8 cellular contexts compared by ENCODE assay signal in the genomic region with DNA sequence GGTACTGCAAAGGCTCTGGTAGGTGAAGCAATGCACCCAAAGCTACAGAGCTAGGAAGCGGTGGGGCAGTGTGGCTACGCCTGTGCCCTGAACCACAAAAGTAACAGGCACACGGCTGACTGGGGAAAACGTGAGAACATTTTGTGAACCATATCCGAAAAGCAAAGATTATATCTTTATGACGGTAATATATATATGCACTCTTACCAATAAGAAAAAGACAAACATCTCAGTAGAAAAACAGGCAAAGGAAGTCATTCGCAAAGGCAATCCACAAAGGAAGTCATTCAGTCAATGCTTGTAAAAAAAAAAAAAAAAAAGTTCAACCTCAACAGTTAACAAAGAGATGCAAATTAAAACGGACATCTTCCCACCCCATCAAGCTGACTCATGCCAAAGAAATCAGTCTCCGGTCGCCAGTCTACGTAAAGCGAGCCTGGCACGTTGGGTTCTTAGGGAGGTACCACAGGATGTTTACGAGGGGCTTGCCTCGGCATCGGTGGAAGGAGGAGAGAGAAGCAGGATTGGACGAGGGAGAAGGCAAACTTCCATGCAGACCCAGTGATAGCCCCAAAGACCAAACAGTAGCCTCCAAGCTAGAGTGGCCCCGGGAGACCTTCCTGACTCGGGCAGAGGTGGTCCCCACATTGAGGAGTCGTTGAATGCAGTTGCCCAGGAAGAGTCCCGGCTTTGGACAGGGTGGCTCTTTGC. TPM values are rescaled to one million over a fixed set of nuclear protein-coding genes. Genes with fewer than 3 reads are reported as not detected.
DNase-seq lines count a peak whose midpoint lies in the region; TF ChIP-seq lines count a peak whose summit lies in the region.

No MANE protein-coding gene starts in this region.

- H3K27ac Mint-ChIP-seq in Calu3 (ENCODE audit: unreplicated experiment): peak overlapping the region; percentile 77
- H3K27ac Mint-ChIP-seq in activated CD4-positive, alpha-beta memory T cell treated with anti-CD3 and anti-CD28 coated beads, Interleukin-2, amount 10 ng/mL, durations not matched to agents 7 days and 5 days: peak overlapping the region; percentile 100

- no peak for TF ChIP-seq EP300 in esophagus muscularis mucosa (IDR thresholded peaks at IDR 0.05)

- H3K27me3 ChIP-seq in esophagus muscularis mucosa (no peaks in the 10 kb centered on the region), skeletal muscle satellite cell (ENCODE audit: control insufficient read depth, insufficient read depth, low read length) (peaks cover 17% of the 10 kb centered on the region), SJCRH30 (peaks cover 8% of the 10 kb centered on the region; the same call in 1 of the 2 replicates)

- no peak for TF ChIP-seq POLR2A in esophagus muscularis mucosa (IDR thresholded peaks at IDR 0.05; ENCODE audit: low read depth)

- H3K9me3 ChIP-seq in esophagus muscularis mucosa: no peaks in the 10 kb centered on the region
- H3K9me3 ChIP-seq in skeletal muscle satellite cell (replicated peaks; ENCODE audit: low read length): no peaks in the 10 kb centered on the region
- no peaks in the 10 kb centered on the region for H3K9me3 ChIP-seq in SJCRH30 (replicated peaks)

- H3K4me3 Mint-ChIP-seq in Calu3 (ENCODE audit: low read depth, unreplicated experiment): peak overlapping the region; percentile 60
- peak overlapping the region; percentile 74 for H3K4me3 Mint-ChIP-seq in activated CD4-positive, alpha-beta memory T cell treated with anti-CD3 and anti-CD28 coated beads, Interleukin-2, amount 10 ng/mL, durations not matched to agents 7 days and 5 days

- H3K27ac ChIP-seq in esophagus muscularis mucosa (replicated peaks in 1 of 4) (peak overlapping the region; percentile 16 to 62 (median 27)), SJCRH30 (no peak overlapping the region)

- H3K4me3 ChIP-seq in esophagus muscularis mucosa (no peak overlapping the region), skeletal muscle satellite cell (ENCODE audit: low read length) (no peak overlapping the region), SJCRH30 (no peak overlapping the region)

- peaks cover 15% of the 10 kb centered on the region for H3K4me1 Mint-ChIP-seq in Calu3 (ENCODE audit: low read depth, unreplicated experiment)
- H3K4me1 Mint-ChIP-seq in activated CD4-positive, alpha-beta memory T cell treated with anti-CD3 and anti-CD28 coated beads, Interleukin-2, amount 10 ng/mL, durations not matched to agents 7 days and 5 days: peaks cover 44% of the 10 kb centered on the region

- CTCF ChIA-PET in Calu3 (lab: Charles Lee): interaction anchor here (0.7 kb wide), 1 partner anchor 262 kb away, joined by 3 read pairs; no protein-coding TSS in a partner anchor
- CTCF ChIA-PET in activated CD4-positive, alpha-beta memory T cell treated with anti-CD3 and anti-CD28 coated beads, Interleukin-2, amount 10 ng/mL, durations not matched to agents 7 days and 5 days (lab: Charles Lee): interaction anchor here (0.7 to 3.4 kb wide), 14 partner anchors 9 to 1230 kb away, joined by 3 to 39 read pairs (median 3); no protein-coding TSS in a partner anchor

- H3K27me3 Mint-ChIP-seq in Calu3 (ENCODE audit: unreplicated experiment): no peaks in the 10 kb centered on the region
- no peaks in the 10 kb centered on the region for H3K27me3 Mint-ChIP-seq in activated CD4-positive, alpha-beta memory T cell treated with anti-CD3 and anti-CD28 coated beads, Interleukin-2, amount 10 ng/mL, durations not matched to agents 7 days and 5 days

- no peaks in the 10 kb centered on the region for H3K36me3 ChIP-seq in esophagus muscularis mucosa
- no peaks in the 10 kb centered on the region for H3K36me3 ChIP-seq in skeletal muscle satellite cell (ENCODE audit: insufficient read depth, low read length)
- no peaks in the 10 kb centered on the region for H3K36me3 ChIP-seq in SJCRH30

- TF ChIP-seq CTCF in Calu3 (IDR thresholded peaks at IDR 0.05; ENCODE audit: unreplicated experiment) (no peak), esophagus muscularis mucosa (IDR thresholded peaks at IDR 0.05) (no peak)

- no peaks in the 10 kb centered on the region for H3K9me3 Mint-ChIP-seq in Calu3 (ENCODE audit: low read depth, unreplicated experiment)
- H3K9me3 Mint-ChIP-seq in activated CD4-positive, alpha-beta memory T cell treated with anti-CD3 and anti-CD28 coated beads, Interleukin-2, amount 10 ng/mL, durations not matched to agents 7 days and 5 days: no peaks in the 10 kb centered on the region

- intact Hi-C loops in Calu3 (cut with micrococcal nuclease; ENCODE audit: unreplicated experiment) (no loop called here), esophagus muscularis mucosa (cut with DNase I) (no loop called here)

- 63% methylated on average over 21 of the region's 21 CpGs for WGBS in esophagus muscularis mucosa

- BruUV-seq in Calu3 (replicated peaks; lab: Mats Ljungman, UMichigan): no TSS peak

- peak overlapping the region; percentile 31 for H3K4me2 ChIP-seq in skeletal muscle satellite cell (ENCODE audit: low read length)

- H3K36me3 Mint-ChIP-seq in Calu3 (ENCODE audit: insufficient read depth, unreplicated experiment): peaks cover 5% of the 10 kb centered on the region
- no peaks in the 10 kb centered on the region for H3K36me3 Mint-ChIP-seq in activated CD4-positive, alpha-beta memory T cell treated with anti-CD3 and anti-CD28 coated beads, Interleukin-2, amount 10 ng/mL, durations not matched to agents 7 days and 5 days (ENCODE audit: low read depth)

- no peak overlapping the region for H3K9ac ChIP-seq in skeletal muscle satellite cell (ENCODE audit: low read depth, low read length)

- H3K4me1 ChIP-seq in esophagus muscularis mucosa (peaks cover 0 to 5% (median 2%) of the 10 kb centered on the region in 4 donors), skeletal muscle satellite cell (ENCODE audit: control insufficient read depth, insufficient read depth, low read length) (peaks cover 3% of the 10 kb centered on the region), SJCRH30 (no peaks in the 10 kb centered on the region)

- POLR2A ChIA-PET in activated CD4-positive, alpha-beta memory T cell treated with anti-CD3 and anti-CD28 coated beads, Interleukin-2, amount 10 ng/mL, durations not matched to agents 7 days and 5 days (lab: Charles Lee): interaction anchor here (0.8 to 5.2 kb wide), 25 partner anchors 9 to 1482 kb away, joined by 3 to 59 read pairs (median 6); partner anchors contain the start of genes CINP, HSP90AA1, TECPR2 and WDR20

- DNase-seq in Calu3 (peak; percentile 52), Kasumi-1 (lab: John Stamatoyannopoulos, UW) (peak; percentile 58 to 65), esophagus muscularis mucosa (ENCODE audit: extremely low spot score) (peak; percentile 91), SJCRH30 (no peak), midbrain (lab: John Stamatoyannopoulos, UW) (no peak), OCI-M1 (lab: John Stamatoyannopoulos, UW) (no peak)
- peak; percentile 89 for DNase-seq in activated CD4-positive, alpha-beta memory T cell treated with anti-CD3 and anti-CD28 coated beads, Interleukin-2, amount 10 ng/mL, durations not matched to agents 7 days and 5 days

RNA-seq across cellular contexts. Expression of gene PPP2R5C, which starts 39.4 kb away (rescaled TPM):
- total RNA-seq in Calu3 (2022) (108 and 120 TPM in 2 replicates), esophagus muscularis mucosa (100 to 1,000 TPM; 103 to 142 (median 131) TPM)
- 100 to 1,000 TPM; 338 to 348 TPM for total RNA-seq in activated CD4-positive, alpha-beta memory T cell treated with anti-CD3 and anti-CD28 coated beads, Interleukin-2, amount 10 ng/mL, durations not matched to agents 7 days and 5 days
- 77.8 and 85.4 TPM in 2 replicates for total RNA-seq in skeletal muscle satellite cell (2012; rRNA removed)
- total RNA-seq in SJCRH30 (2014; rRNA removed; shearing (Covaris generic)): 138 and 161 TPM in 2 replicates

Comparison
In these comparisons a context has a peak if more than half of its experiments do, and no peak if none do; other contexts are left out.
1. DNase-seq: peak in Calu3 (single experiment), Kasumi-1 (2 of 2), activated CD4-positive, alpha-beta memory T cell treated with anti-CD3 and anti-CD28 coated beads, Interleukin-2, amount 10 ng/mL, durations not matched to agents 7 days and 5 days (single experiment) and esophagus muscularis mucosa (single experiment); none in SJCRH30 (0 of 2), midbrain (single experiment) and OCI-M1 (single experiment).